Comparison of ENCODE assay signal across 12 cellular contexts in the genomic region with DNA sequence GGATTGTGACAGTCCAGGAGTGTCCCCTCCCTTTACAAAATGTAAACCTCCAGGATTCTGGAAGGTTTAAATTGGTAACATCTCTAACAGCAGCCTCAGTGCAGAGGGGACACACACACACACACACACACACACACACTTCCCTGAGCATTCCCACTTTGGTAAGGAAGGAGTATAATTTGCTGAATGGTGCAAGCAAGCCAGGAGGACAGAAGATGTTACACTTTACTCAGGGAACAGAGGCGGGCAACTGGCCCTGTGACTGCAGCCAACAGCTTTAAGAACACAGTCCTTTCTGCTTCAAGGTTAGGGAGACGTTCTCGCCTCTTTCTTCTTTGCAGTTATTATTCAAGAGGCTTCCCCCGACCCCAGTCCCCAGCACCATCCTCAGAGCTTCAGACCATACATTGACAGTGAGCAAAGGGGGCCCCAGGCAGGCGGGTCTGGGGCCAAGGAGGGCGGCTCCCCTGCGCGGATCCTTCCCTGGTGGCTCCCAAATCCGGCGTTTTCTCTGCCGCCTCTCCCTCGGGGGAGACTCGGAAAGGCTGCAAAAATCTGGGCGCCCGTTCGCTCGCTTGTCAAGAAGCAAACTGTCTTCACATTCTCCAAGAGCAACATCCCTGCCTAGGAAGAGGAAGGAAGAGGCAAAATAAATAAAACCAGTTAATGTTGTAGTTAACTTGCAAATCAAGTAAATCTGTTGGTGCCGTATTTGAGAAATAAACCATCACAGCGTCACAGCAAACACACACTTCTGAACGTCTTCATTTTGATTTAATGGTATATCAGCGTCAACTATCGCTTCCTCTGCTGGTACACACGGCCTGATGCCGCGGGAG. TPM values are rescaled to one million over a fixed set of nuclear protein-coding genes. Genes with fewer than 3 reads are reported as not detected.
A peak's percentile ranks its signal among the peaks of the same experiment; 100 is the strongest.
DNase-seq lines count a peak whose midpoint lies in the region; ATAC-seq, FAIRE-seq and TF ChIP-seq lines count a peak whose summit lies in the region.
"Had no signal": no experiment of that assay in that cellular context is flagged by ENCODE, and none has a peak within 500 bp of the region (broad histone marks: within the 10 kb centered on the region; RNA-seq: fewer than 3 reads in every experiment).

No MANE protein-coding gene starts in this region.

- peak overlapping the region; percentile 75 for H3K4me2 ChIP-seq in astrocyte (ENCODE audit: low read length)

- DNase-seq in astrocyte (ENCODE audit: low read depth) (no peak), ecto neural progenitor cell (ENCODE audit: low spot score) (no peak), NCI-H1105 (lab: John Stamatoyannopoulos, UW) (no peak)
- DNase-seq in naive thymus-derived CD8-positive, alpha-beta T cell, result no peak
- no peak for DNase-seq in stimulated activated CD4-positive, alpha-beta T cell treated with anti-CD3 and anti-CD28 coated beads, Interleukin-2, amount 100 ng/mL, for 24 hours
- DNase-seq: Calu3, Kasumi-1 had no signal

- H4K20me1 ChIP-seq in astrocyte (ENCODE audit: insufficient read depth, low read length), result peaks cover 24% of the 10 kb centered on the region

- peaks cover 42% of the 10 kb centered on the region for H3K4me1 ChIP-seq in ES-I3 (ENCODE audit: insufficient read depth, low read length)
- H3K4me1 ChIP-seq in HEK293 (ENCODE audit: control insufficient read depth, insufficient read depth, low read length), result peaks cover 50% of the 10 kb centered on the region
- peaks cover 5% of the 10 kb centered on the region for H3K4me1 ChIP-seq in astrocyte (ENCODE audit: insufficient read depth, low read length)

- H3K4me3 Mint-ChIP-seq in astrocyte (ENCODE audit: unreplicated experiment), result no peak overlapping the region
- peak overlapping the region in 7 of 10 donors; percentile 19 to 66 (median 30) for H3K4me3 Mint-ChIP-seq in naive thymus-derived CD8-positive, alpha-beta T cell

- peaks cover 76% of the 10 kb centered on the region for H3K27me3 Mint-ChIP-seq in astrocyte (ENCODE audit: low read depth, unreplicated experiment)
- H3K27me3 Mint-ChIP-seq in naive thymus-derived CD8-positive, alpha-beta T cell, result peaks cover 58 to 88% (median 77%) of the 10 kb centered on the region in 5 donors

- H3K36me3 Mint-ChIP-seq in astrocyte (ENCODE audit: low read depth, unreplicated experiment), result no peaks in the 10 kb centered on the region
- no peaks in the 10 kb centered on the region for H3K36me3 Mint-ChIP-seq in naive thymus-derived CD8-positive, alpha-beta T cell

- no peaks in the 10 kb centered on the region; the same call in 1 of the 2 replicates for H3K9me3 ChIP-seq in ES-I3 (ENCODE audit: control insufficient read depth, insufficient read depth, low read length)
- no peaks in the 10 kb centered on the region for H3K9me3 ChIP-seq in HEK293 (ENCODE audit: control insufficient read depth, insufficient read depth, low read depth, low read length)
- no peaks in the 10 kb centered on the region for H3K9me3 ChIP-seq in astrocyte (ENCODE audit: insufficient read depth, low read depth, low read length)

- POLR2A ChIA-PET in HEK293 (lab: Yijun Ruan, JAX), result interaction anchor here (1.0 kb wide), 1 partner anchor 79 kb away, joined by 3 read pairs; no protein-coding TSS in a partner anchor
- POLR2A ChIA-PET in naive thymus-derived CD8-positive, alpha-beta T cell (lab: Charles Lee), result interaction anchor here (1.2 kb wide), 1 partner anchor 10 kb away, joined by 3 read pairs; no protein-coding TSS in a partner anchor

- peaks cover 6% of the 10 kb centered on the region for H3K79me2 ChIP-seq in astrocyte (ENCODE audit: insufficient read depth, low read length)

- H3K27ac ChIP-seq in HEK293 (ENCODE audit: extremely low read depth, low read depth, low read length) (no peak overlapping the region; the same call in 1 of the 2 replicates), astrocyte (ENCODE audit: low read depth, low read length) (no peak overlapping the region)

- H2AFZ ChIP-seq in astrocyte (ENCODE audit: low read depth, low read length), result peak overlapping the region; percentile 24

- no peak for FAIRE-seq in astrocyte (lab: Jason Lieb, UNC)

- peak overlapping the region; percentile 26 for H3K27ac Mint-ChIP-seq in astrocyte (ENCODE audit: unreplicated experiment)
- H3K27ac Mint-ChIP-seq in naive thymus-derived CD8-positive, alpha-beta T cell, result peak overlapping the region in 1 of 10 donors; percentile 35

- H3K9me3 Mint-ChIP-seq in astrocyte (ENCODE audit: unreplicated experiment), result peaks cover 16% of the 10 kb centered on the region
- H3K9me3 Mint-ChIP-seq in naive thymus-derived CD8-positive, alpha-beta T cell, result peaks cover 0 to 4% (median 0%) of the 10 kb centered on the region in 9 donors

- H3K36me3 ChIP-seq in ES-I3 (ENCODE audit: insufficient read depth, low read length) (no peaks in the 10 kb centered on the region), HEK293 (ENCODE audit: control insufficient read depth in 2 of 2, insufficient read depth in 1 of 2, low read length in 2 of 2) (no peaks in the 10 kb centered on the region), astrocyte (ENCODE audit: insufficient read depth, low read length) (no peaks in the 10 kb centered on the region)

- TF ChIP-seq CTCF in HEK293 (tag by site-specific recombination; IDR thresholded peaks at IDR 0.05) (no peak), astrocyte (IDR thresholded peaks at IDR 0.05; ENCODE audit: insufficient read depth, low read depth, low read length) (no peak)

- peak overlapping the region; percentile 57; the same call in 1 of the 2 replicates for H3K9ac ChIP-seq in ES-I3 (ENCODE audit: low read depth, low read length)
- no peak overlapping the region for H3K9ac ChIP-seq in astrocyte (ENCODE audit: low read length)

- H3K4me1 Mint-ChIP-seq in astrocyte (ENCODE audit: low read depth, unreplicated experiment), result peaks cover 7% of the 10 kb centered on the region
- peaks cover 13 to 33% (median 27%) of the 10 kb centered on the region in 4 donors for H3K4me1 Mint-ChIP-seq in naive thymus-derived CD8-positive, alpha-beta T cell

- H3K4me3 ChIP-seq in HEK293 (ENCODE audit: low read depth, low read length) (no peak overlapping the region), astrocyte (ENCODE audit: insufficient read depth, low read depth, low read length) (no peak overlapping the region)

- ATAC-seq in naive thymus-derived CD8-positive, alpha-beta T cell, result peak in 1 of 2 donors; percentile 36
- ATAC-seq in GM19397 (IDR thresholded peaks at IDR 0.05; ENCODE audit: unreplicated experiment), result no peak

- peaks cover 84% of the 10 kb centered on the region for H3K27me3 ChIP-seq in astrocyte (ENCODE audit: insufficient read depth, low read length)

- CTCF ChIA-PET in HEK293 (lab: Yijun Ruan, JAX), result interaction anchor here (1.4 kb wide), 1 partner anchor 33 kb away, joined by 4 read pairs; no protein-coding TSS in a partner anchor

TF ChIP-seq in HEK293, 187 proteins besides CTCF, POLR2A, EP300 and RAD21 (continues in another document):
- TF ChIP-seq ZNF701 (tag by site-specific recombination; IDR thresholded peaks at IDR 0.05), result no peak
- TF ChIP-seq, protein P1, sequence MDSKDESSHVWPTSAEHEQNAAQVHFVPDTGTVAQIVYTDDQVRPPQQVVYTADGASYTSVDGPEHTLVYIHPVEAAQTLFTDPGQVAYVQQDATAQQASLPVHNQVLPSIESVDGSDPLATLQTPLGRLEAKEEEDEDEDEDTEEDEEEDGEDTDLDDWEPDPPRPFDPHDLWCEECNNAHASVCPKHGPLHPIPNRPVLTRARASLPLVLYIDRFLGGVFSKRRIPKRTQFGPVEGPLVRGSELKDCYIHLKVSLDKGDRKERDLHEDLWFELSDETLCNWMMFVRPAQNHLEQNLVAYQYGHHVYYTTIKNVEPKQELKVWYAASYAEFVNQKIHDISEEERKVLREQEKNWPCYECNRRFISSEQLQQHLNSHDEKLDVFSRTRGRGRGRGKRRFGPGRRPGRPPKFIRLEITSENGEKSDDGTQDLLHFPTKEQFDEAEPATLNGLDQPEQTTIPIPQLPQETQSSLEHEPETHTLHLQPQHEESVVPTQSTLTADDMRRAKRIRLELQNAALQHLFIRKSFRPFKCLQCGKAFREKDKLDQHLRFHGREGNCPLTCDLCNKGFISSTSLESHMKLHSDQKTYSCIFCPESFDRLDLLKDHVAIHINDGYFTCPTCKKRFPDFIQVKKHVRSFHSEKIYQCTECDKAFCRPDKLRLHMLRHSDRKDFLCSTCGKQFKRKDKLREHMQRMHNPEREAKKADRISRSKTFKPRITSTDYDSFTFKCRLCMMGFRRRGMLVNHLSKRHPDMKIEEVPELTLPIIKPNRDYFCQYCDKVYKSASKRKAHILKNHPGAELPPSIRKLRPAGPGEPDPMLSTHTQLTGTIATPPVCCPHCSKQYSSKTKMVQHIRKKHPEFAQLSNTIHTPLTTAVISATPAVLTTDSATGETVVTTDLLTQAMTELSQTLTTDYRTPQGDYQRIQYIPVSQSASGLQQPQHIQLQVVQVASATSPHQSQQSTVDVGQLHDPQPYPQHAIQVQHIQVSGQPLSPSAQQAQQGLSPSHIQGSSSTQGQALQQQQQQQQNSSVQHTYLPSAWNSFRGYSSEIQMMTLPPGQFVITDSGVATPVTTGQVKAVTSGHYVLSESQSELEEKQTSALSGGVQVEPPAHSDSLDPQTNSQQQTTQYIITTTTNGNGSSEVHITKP (tag by site-specific recombination; IDR thresholded peaks at IDR 0.05), result no peak
- TF ChIP-seq, protein P2, sequence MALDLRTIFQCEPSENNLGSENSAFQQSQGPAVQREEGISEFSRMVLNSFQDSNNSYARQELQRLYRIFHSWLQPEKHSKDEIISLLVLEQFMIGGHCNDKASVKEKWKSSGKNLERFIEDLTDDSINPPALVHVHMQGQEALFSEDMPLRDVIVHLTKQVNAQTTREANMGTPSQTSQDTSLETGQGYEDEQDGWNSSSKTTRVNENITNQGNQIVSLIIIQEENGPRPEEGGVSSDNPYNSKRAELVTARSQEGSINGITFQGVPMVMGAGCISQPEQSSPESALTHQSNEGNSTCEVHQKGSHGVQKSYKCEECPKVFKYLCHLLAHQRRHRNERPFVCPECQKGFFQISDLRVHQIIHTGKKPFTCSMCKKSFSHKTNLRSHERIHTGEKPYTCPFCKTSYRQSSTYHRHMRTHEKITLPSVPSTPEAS (tag by site-specific recombination; IDR thresholded peaks at IDR 0.05), result peak; percentile 55
- TF ChIP-seq ZNF510 (tag by site-specific recombination; IDR thresholded peaks at IDR 0.05; ENCODE audit: insufficient replicate concordance), result no peak
- no peak for TF ChIP-seq SETDB1 (IDR thresholded peaks at IDR 0.05; ENCODE audit: insufficient read length, low read length)
- TF ChIP-seq TRIM28 (IDR thresholded peaks at IDR 0.05; ENCODE audit: borderline replicate concordance, low read length), result no peak

RNA-seq across cellular contexts. Expression of a gene that starts 3.9 kb away (rescaled TPM):
- 0.14 TPM in 1 of 2 replicates, not detected in the other for total RNA-seq in astrocyte
- not detected for total RNA-seq in naive thymus-derived CD8-positive, alpha-beta T cell
- polyA plus RNA-seq in naive thymus-derived CD8-positive, alpha-beta T cell, result not detected
- total RNA-seq: Calu3, myocyte had no signal
- polyA plus RNA-seq: esophagus had no signal
